ENCODE assay signal across 16 cellular contexts in genomic region chr16:54362801-54363200, GRCh38.
DNase-seq lines count a peak whose midpoint lies in the region; ATAC-seq and TF ChIP-seq lines count a peak whose summit lies in the region.
"Had no signal": no experiment of that assay in that cellular context is flagged by ENCODE, and none has a peak within 500 bp of the region (broad histone marks: within the 10 kb centered on the region; RNA-seq: fewer than 3 reads in every experiment).

No MANE protein-coding gene starts in this region.

- peak overlapping the region; percentile 11 for H3K18ac ChIP-seq in mesendoderm (ENCODE audit: low read length)

- DNase-seq in SK-N-SH (peak; percentile 52), NCI-H1105 treated with DMSO at 0.1 percent for 48 hours (lab: John Stamatoyannopoulos, UW) (peak; percentile 63), mesendoderm (no peak), posterior cingulate gyrus (no peak), HPDE6-E6E7 (ENCODE audit: extremely low spot score) (no peak)
- DNase-seq: DMS53, GDM1, GOT3, NCI-H1436, NCI-H187 treated with DMSO at 0.1 percent for 48 hours, NCI-H2107, NCI-H510A had no signal

- CTCF ChIA-PET in SK-N-SH (lab: Yijun Ruan, JAX) = interaction anchor here (0.7 to 1.1 kb wide), 2 partner anchors 31 to 87 kb away, joined by 3 read pairs; no protein-coding TSS in a partner anchor

- no peak for TF ChIP-seq CTCF in SK-N-SH (IDR thresholded peaks at IDR 0.05)

- H3K79me2 ChIP-seq in SK-N-SH (ENCODE audit: insufficient read depth) (no peaks in the 10 kb centered on the region), mesendoderm (ENCODE audit: control insufficient read depth, insufficient read depth, low read length) (no peaks in the 10 kb centered on the region)

- H3K9ac ChIP-seq in SK-N-SH (no peak overlapping the region), mesendoderm (ENCODE audit: low read length) (peak overlapping the region; percentile 40)

- peak overlapping the region; percentile 34 for H2BK5ac ChIP-seq in mesendoderm (ENCODE audit: low read length)

- no peak overlapping the region for H2BK15ac ChIP-seq in mesendoderm (replicated peaks; ENCODE audit: low read depth)

- H2BK120ac ChIP-seq in mesendoderm (ENCODE audit: low read depth, low read length) = no peak overlapping the region

- H3K9me3 ChIP-seq in SK-N-SH = no peaks in the 10 kb centered on the region

- H2AK5ac ChIP-seq in mesendoderm (ENCODE audit: low read length) = no peak overlapping the region

- H3K4me1 ChIP-seq in SK-N-SH (ENCODE audit: control insufficient read depth in 1 of 2, insufficient read depth in 2 of 2, low read depth in 1 of 2, low read length in 1 of 2) (peaks cover 0 to 6% of the 10 kb centered on the region in 2 experiments; a peak in 1 of 4 replicates), mesendoderm (ENCODE audit: control insufficient read depth, low read depth, low read length) (peaks cover 5% of the 10 kb centered on the region)

- TF ChIP-seq RAD21 in SK-N-SH (IDR thresholded peaks at IDR 0.05; ENCODE audit: low read length) = no peak

- no peak for ATAC-seq in SK-N-SH treated with all-trans-retinoic acid at 6 μM for 48 hours
- no peak for ATAC-seq in GM21529 (IDR thresholded peaks at IDR 0.05; ENCODE audit: unreplicated experiment)
- ATAC-seq: HCT116, Right ventricle myocardium inferior had no signal

- intact Hi-C loops in posterior cingulate gyrus (cut with DNase I) = no loop called here

- no peak overlapping the region for H4K8ac ChIP-seq in mesendoderm (ENCODE audit: low read depth, low read length)

- peak overlapping the region; percentile 1 for H3K4ac ChIP-seq in mesendoderm (ENCODE audit: low read depth, low read length)

- H3K79me1 ChIP-seq in mesendoderm (ENCODE audit: low read length) = no peaks in the 10 kb centered on the region

- WGBS in SK-N-SH (ENCODE audit: low lambda C conversion rate) = 56% methylated on average over 12 of the region's 12 CpGs
- WGBS in mesendoderm (ENCODE audit: extremely low coverage, insufficient coverage, low lambda C conversion rate) = no CpG with 5 or more reads among the region's 12 CpGs

- no peaks in the 10 kb centered on the region for H3K36me3 ChIP-seq in SK-N-SH (replicated peaks in 1 of 2; ENCODE audit: control insufficient read depth in 1 of 2, insufficient read depth in 2 of 2, low read length in 1 of 2)
- no peaks in the 10 kb centered on the region for H3K36me3 ChIP-seq in mesendoderm (ENCODE audit: control insufficient read depth, insufficient read depth, low read length)

- H3K27ac ChIP-seq in SK-N-SH (ENCODE audit: low read depth in 2 of 2, low read length in 1 of 2) (no peak overlapping the region), mesendoderm (ENCODE audit: low read depth, low read length) (no peak overlapping the region)

- H3K4me2 ChIP-seq in SK-N-SH (no peak overlapping the region), mesendoderm (ENCODE audit: low read length) (no peak overlapping the region)

- no peak overlapping the region for H3K23ac ChIP-seq in mesendoderm (ENCODE audit: low read length)

- no peaks in the 10 kb centered on the region for H3F3A ChIP-seq in SK-N-SH (replicated peaks; ENCODE audit: insufficient read depth)

- no peak for TF ChIP-seq EP300 in SK-N-SH (IDR thresholded peaks at IDR 0.05; ENCODE audit: borderline replicate concordance in 1 of 2, low read depth in 1 of 2, low read length in 1 of 2)

- H4K5ac ChIP-seq in mesendoderm (ENCODE audit: low read length) = no peak overlapping the region

- H3K4me3 ChIP-seq in SK-N-SH (ENCODE audit: low read depth in 2 of 2, low read length in 1 of 2) (no peak overlapping the region), mesendoderm (ENCODE audit: low read length) (no peak overlapping the region)

- no peaks in the 10 kb centered on the region; the same call in 1 of the 2 replicates for H3K27me3 ChIP-seq in SK-N-SH (ENCODE audit: insufficient read depth)
- no peaks in the 10 kb centered on the region for H3K27me3 ChIP-seq in mesendoderm (ENCODE audit: insufficient read depth, low read length, poor library complexity)

- peak overlapping the region; percentile 87 for H3K56ac ChIP-seq in mesendoderm (ENCODE audit: low read length)

- no peak overlapping the region for H2AFZ ChIP-seq in SK-N-SH (ENCODE audit: low read depth)

- no peaks in the 10 kb centered on the region for H3K9me2 ChIP-seq in SK-N-SH

- no peaks in the 10 kb centered on the region for H4K20me1 ChIP-seq in SK-N-SH (ENCODE audit: insufficient read depth)

- POLR2A ChIA-PET in SK-N-SH (lab: Yijun Ruan, JAX) = interaction anchor here (0.9 kb wide), 1 partner anchor 9 kb away, joined by 3 read pairs; no protein-coding TSS in a partner anchor

TF ChIP-seq in SK-N-SH, 30 proteins besides CTCF, POLR2A, EP300 and RAD21:
- TF ChIP-seq FOSL2 (IDR thresholded peaks at IDR 0.05; ENCODE audit: borderline replicate concordance, low read depth) (no peak), EZH2phosphoT487 (IDR thresholded peaks at IDR 0.05; ENCODE audit: borderline replicate concordance, low read depth) (no peak), USF2 (IDR thresholded peaks at IDR 0.05; ENCODE audit: borderline replicate concordance, low read depth, low read length) (no peak)

TF ChIP-seq in SK-N-SH treated with all-trans-retinoic acid at 6 μM for 48 hours, 23 proteins besides CTCF, POLR2A, EP300 and RAD21 (continues in another document):
- TF ChIP-seq ZFP30 (CRISPR knock-in tag; IDR thresholded peaks at IDR 0.05) = no peak
- no peak for TF ChIP-seq ZC3H10 (CRISPR knock-in tag; IDR thresholded peaks at IDR 0.05)
- no peak for TF ChIP-seq BACH2 (CRISPR knock-in tag; IDR thresholded peaks at IDR 0.05; ENCODE audit: borderline replicate concordance)
- no peak for TF ChIP-seq TCF4 (CRISPR knock-in tag; IDR thresholded peaks at IDR 0.05; ENCODE audit: borderline replicate concordance)
- no peak for TF ChIP-seq PPARA (CRISPR knock-in tag; IDR thresholded peaks at IDR 0.05; ENCODE audit: borderline replicate concordance)
- TF ChIP-seq ESRRG (CRISPR knock-in tag; IDR thresholded peaks at IDR 0.05) = no peak
- TF ChIP-seq, protein P1, sequence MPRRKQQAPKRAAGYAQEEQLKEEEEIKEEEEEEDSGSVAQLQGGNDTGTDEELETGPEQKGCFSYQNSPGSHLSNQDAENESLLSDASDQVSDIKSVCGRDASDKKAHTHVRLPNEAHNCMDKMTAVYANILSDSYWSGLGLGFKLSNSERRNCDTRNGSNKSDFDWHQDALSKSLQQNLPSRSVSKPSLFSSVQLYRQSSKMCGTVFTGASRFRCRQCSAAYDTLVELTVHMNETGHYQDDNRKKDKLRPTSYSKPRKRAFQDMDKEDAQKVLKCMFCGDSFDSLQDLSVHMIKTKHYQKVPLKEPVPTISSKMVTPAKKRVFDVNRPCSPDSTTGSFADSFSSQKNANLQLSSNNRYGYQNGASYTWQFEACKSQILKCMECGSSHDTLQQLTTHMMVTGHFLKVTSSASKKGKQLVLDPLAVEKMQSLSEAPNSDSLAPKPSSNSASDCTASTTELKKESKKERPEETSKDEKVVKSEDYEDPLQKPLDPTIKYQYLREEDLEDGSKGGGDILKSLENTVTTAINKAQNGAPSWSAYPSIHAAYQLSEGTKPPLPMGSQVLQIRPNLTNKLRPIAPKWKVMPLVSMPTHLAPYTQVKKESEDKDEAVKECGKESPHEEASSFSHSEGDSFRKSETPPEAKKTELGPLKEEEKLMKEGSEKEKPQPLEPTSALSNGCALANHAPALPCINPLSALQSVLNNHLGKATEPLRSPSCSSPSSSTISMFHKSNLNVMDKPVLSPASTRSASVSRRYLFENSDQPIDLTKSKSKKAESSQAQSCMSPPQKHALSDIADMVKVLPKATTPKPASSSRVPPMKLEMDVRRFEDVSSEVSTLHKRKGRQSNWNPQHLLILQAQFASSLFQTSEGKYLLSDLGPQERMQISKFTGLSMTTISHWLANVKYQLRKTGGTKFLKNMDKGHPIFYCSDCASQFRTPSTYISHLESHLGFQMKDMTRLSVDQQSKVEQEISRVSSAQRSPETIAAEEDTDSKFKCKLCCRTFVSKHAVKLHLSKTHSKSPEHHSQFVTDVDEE (CRISPR knock-in tag; IDR thresholded peaks at IDR 0.05) = no peak
- no peak for TF ChIP-seq POU6F1 (CRISPR knock-in tag; IDR thresholded peaks at IDR 0.05; ENCODE audit: borderline replicate concordance, low read depth)
- no peak for TF ChIP-seq ZNF8 (CRISPR knock-in tag; IDR thresholded peaks at IDR 0.05)
- TF ChIP-seq, protein P2, sequence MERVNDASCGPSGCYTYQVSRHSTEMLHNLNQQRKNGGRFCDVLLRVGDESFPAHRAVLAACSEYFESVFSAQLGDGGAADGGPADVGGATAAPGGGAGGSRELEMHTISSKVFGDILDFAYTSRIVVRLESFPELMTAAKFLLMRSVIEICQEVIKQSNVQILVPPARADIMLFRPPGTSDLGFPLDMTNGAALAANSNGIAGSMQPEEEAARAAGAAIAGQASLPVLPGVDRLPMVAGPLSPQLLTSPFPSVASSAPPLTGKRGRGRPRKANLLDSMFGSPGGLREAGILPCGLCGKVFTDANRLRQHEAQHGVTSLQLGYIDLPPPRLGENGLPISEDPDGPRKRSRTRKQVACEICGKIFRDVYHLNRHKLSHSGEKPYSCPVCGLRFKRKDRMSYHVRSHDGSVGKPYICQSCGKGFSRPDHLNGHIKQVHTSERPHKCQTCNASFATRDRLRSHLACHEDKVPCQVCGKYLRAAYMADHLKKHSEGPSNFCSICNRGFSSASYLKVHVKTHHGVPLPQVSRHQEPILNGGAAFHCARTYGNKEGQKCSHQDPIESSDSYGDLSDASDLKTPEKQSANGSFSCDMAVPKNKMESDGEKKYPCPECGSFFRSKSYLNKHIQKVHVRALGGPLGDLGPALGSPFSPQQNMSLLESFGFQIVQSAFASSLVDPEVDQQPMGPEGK (CRISPR knock-in tag; IDR thresholded peaks at IDR 0.05; ENCODE audit: borderline replicate concordance) = no peak

Comparison
In these comparisons a context has a peak if more than half of its experiments do, and no peak if none do; other contexts are left out.
1. DNase-seq: peak in SK-N-SH (single experiment) and NCI-H1105 treated with DMSO at 0.1 percent for 48 hours (single experiment); none in mesendoderm (single experiment), posterior cingulate gyrus (0 of 10) and HPDE6-E6E7 (single experiment).